Comparison of ENCODE assay signal across 8 cellular contexts in the genomic region with DNA sequence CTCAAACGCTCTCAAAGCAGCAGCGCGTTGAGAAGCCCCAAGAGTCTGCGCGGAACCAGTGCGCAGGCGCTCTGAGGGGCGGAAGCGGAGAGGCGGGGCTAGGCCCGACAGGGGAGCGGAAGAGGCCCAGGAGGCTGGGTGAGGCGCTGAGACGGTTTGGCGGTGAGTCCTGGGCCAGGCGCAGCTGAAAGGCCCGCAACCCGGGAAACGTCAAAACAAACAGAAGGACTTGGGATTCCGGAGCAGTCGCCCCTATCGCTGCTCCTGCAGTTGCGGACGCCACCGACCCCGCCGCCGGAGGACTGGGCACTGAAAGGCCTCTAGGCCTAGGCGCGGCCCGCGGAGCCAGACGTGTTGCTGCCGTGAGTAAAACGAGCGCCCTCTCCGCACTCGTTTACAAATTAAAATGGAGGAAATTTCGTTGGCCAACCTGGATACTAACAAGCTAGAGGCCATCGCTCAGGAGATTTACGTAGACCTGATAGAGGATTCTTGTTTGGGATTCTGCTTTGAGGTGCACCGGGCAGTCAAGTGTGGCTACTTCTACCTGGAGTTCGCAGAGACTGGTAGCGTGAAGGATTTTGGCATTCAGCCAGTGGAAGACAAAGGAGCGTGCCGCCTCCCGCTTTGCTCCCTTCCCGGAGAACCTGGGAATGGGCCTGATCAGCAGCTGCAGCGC. TPM values are rescaled to one million over a fixed set of nuclear protein-coding genes. Genes with fewer than 3 reads are reported as not detected.
A peak's percentile ranks its signal among the peaks of the same experiment; 100 is the strongest.
DNase-seq lines count a peak whose midpoint lies in the region; ATAC-seq, FAIRE-seq and TF ChIP-seq lines count a peak whose summit lies in the region.

A gene with protein sequence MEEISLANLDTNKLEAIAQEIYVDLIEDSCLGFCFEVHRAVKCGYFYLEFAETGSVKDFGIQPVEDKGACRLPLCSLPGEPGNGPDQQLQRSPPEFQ (plus strand): TSS at position 129 of the 679 bp plus-strand sequence. CDS start 278 bp downstream, at position 407.

- TF ChIP-seq CTCF in AG10803 (conservative IDR thresholded peaks at IDR 0.05; ENCODE audit: low read length), result no peak
- TF ChIP-seq CTCF in kidney (IDR thresholded peaks at IDR 0.05; ENCODE audit: borderline replicate concordance, extremely low read depth, insufficient read depth), result no peak

- H3K27ac ChIP-seq in kidney (ENCODE audit: low read depth in 2 of 2, low read length in 2 of 2), result peak within 1 kb of the TSS; percentile 86 to 89

- peak within 1 kb of the TSS; percentile 93 for H3K4me3 ChIP-seq in AG10803 (ENCODE audit: low read length)
- peak within 1 kb of the TSS; percentile 98 for H3K4me3 ChIP-seq in kidney (ENCODE audit: low read length in 2 of 2)

- no peaks in the 10 kb centered on the region for H3K9me3 ChIP-seq in kidney (ENCODE audit: control insufficient read depth in 1 of 2, low read length in 2 of 2)

- FAIRE-seq in kidney (lab: Jason Lieb, UNC), result no peak

- DNase-seq in AG10803 (ENCODE audit: low read depth) (peak; percentile 93), NCI-H446 treated with DMSO at 0.1 percent for 48 hours (lab: John Stamatoyannopoulos, UW) (peak; percentile 85), cerebellum (ENCODE audit: low spot score) (peak; percentile 90), kidney (peak; percentile 97)
- DNase-seq in activated CD4-positive, CD25-positive, alpha-beta regulatory T cell treated with anti-CD3 and anti-CD28 coated beads, Interleukin-2, amount 50 U/mL, for 72 hours, result peak; percentile 96
- DNase-seq in stimulated activated CD4-positive, alpha-beta T cell treated with anti-CD3 and anti-CD28 coated beads, Interleukin-15, amount 100 ng/mL, for 24 hours, result peak; percentile 94

- ATAC-seq in GM19035 (IDR thresholded peaks at IDR 0.05; ENCODE audit: unreplicated experiment), result peak; percentile 97
- peak; percentile 95 for ATAC-seq in HG03354 (IDR thresholded peaks at IDR 0.05; ENCODE audit: poor library complexity, severe bottlenecking, unreplicated experiment)

- H3K36me3 ChIP-seq in kidney (ENCODE audit: control insufficient read depth in 1 of 2, insufficient read depth in 2 of 2, low read length in 2 of 2), result peaks cover 0 to 2% of the 10 kb centered on the region in 2 donors

- intact Hi-C loops in kidney (cut with DNase I), result no loop called here

- peak within 1 kb of the TSS; percentile 77 to 97 for H3K9ac ChIP-seq in kidney (ENCODE audit: low read length in 2 of 2)

- H3K4me1 ChIP-seq in kidney (ENCODE audit: control insufficient read depth in 1 of 2, insufficient read depth in 1 of 2, low read depth in 1 of 2, low read length in 2 of 2), result peaks cover 24 to 29% of the 10 kb centered on the region in 2 donors

RNA-seq across cellular contexts. Expression of the gene that starts here (rescaled TPM):
- total RNA-seq in cerebellum, result 66.4 TPM
- 35.1 TPM for total RNA-seq in kidney
- 23.5 TPM for polyA plus RNA-seq in kidney (ENCODE audit: insufficient read depth, low read depth, low replicate concordance)

Comparison
In these comparisons a context has a peak if more than half of its experiments do, and no peak if none do; other contexts are left out.
1. Peak in every context shown above with its lines: DNase-seq, ATAC-seq, H3K4me3 ChIP-seq and H3K27ac ChIP-seq.